Comparison of ENCODE assay signal across 8 cellular contexts in genomic region chr16:19071811-19072777, GRCh38. TPM values are rescaled to one million over a fixed set of nuclear protein-coding genes. Genes with fewer than 3 reads are reported as not detected.
A peak's percentile ranks its signal among the peaks of the same experiment; 100 is the strongest.
DNase-seq lines count a peak whose midpoint lies in the region; ATAC-seq and TF ChIP-seq lines count a peak whose summit lies in the region.

No MANE protein-coding gene starts in this region.

- no peak overlapping the region for H3K9ac ChIP-seq in liver (ENCODE audit: low read depth in 1 of 2, low read length in 2 of 2)

- peak; percentile 65 for DNase-seq in Daoy (ENCODE audit: low read depth)
- DNase-seq in cerebellar cortex (ENCODE audit: low spot score), result peak; percentile 64
- DNase-seq in stimulated activated CD8-positive, alpha-beta memory T cell treated with anti-CD3 and anti-CD28 coated beads, Interleukin-7, amount 100 ng/mL, for 48 hours (ENCODE audit: extremely low read depth in 1 of 2, low read depth in 1 of 2), result peak; percentile 20 to 44

- H3K4me1 ChIP-seq in liver (ENCODE audit: control insufficient read depth in 4 of 4, insufficient read depth in 4 of 4, low read length in 3 of 4), result peaks cover 0 to 10% (median 4%) of the 10 kb centered on the region in 4 donors

- ATAC-seq in GM19328 (IDR thresholded peaks at IDR 0.05; ENCODE audit: unreplicated experiment) (no peak), GM18870 (IDR thresholded peaks at IDR 0.05; ENCODE audit: unreplicated experiment) (no peak)

- peaks cover 8 to 23% (median 12%) of the 10 kb centered on the region in 4 donors for H3K36me3 ChIP-seq in liver (ENCODE audit: control insufficient read depth in 4 of 4, insufficient read depth in 3 of 4, low read depth in 1 of 4, low read length in 3 of 4)

- TF ChIP-seq CTCF in LNCAP (IDR thresholded peaks at IDR 0.05) (peak; percentile 84), VCaP (conservative IDR thresholded peaks at IDR 0.05) (peak; percentile 70), liver (IDR thresholded peaks at IDR 0.05; ENCODE audit: low read depth, low read length, missing input control) (peak; percentile 76)

- 81% methylated on average over 21 of the region's 21 CpGs for WGBS in liver

- no peak overlapping the region for H3K4me3 ChIP-seq in liver (ENCODE audit: low read depth in 1 of 3, low read length in 3 of 3)

- TF ChIP-seq RAD21 in liver (IDR thresholded peaks at IDR 0.05), result peak; percentile 79 to 87

- no peaks in the 10 kb centered on the region for H3K9me3 ChIP-seq in liver (ENCODE audit: control insufficient read depth in 4 of 4, low read length in 3 of 4)

- H3K27ac ChIP-seq in VCaP (no peak overlapping the region), liver (ENCODE audit: low read depth in 1 of 2, low read length in 2 of 2) (no peak overlapping the region)

- H3K27me3 ChIP-seq in liver (ENCODE audit: control insufficient read depth in 4 of 4, insufficient read depth in 4 of 4, low read length in 3 of 4), result no peaks in the 10 kb centered on the region

TF ChIP-seq in liver, 16 proteins besides CTCF, POLR2A, EP300 and RAD21:
- TF ChIP-seq NR2F2 (IDR thresholded peaks at IDR 0.05) (no peak), FOXA2 (IDR thresholded peaks at IDR 0.05) (no peak), FOXA1 (IDR thresholded peaks at IDR 0.05) (no peak), MAX (IDR thresholded peaks at IDR 0.05) (no peak), ZBTB33 (IDR thresholded peaks at IDR 0.05) (no peak), TAF1 (conservative IDR thresholded peaks at IDR 0.05) (no peak), YY1 (IDR thresholded peaks at IDR 0.05) (no peak), HNF4A (conservative IDR thresholded peaks at IDR 0.05) (no peak), JUND (IDR thresholded peaks at IDR 0.05) (no peak), SP1 (IDR thresholded peaks at IDR 0.05) (no peak)
TF ChIP-seq in liver: peak in this region for 0.

RNA-seq across cellular contexts. Expression of gene COQ7, which starts 4.7 kb away (rescaled TPM):
- total RNA-seq in Daoy (2014; rRNA removed; shearing (Covaris generic)), result 23.9 and 32.8 TPM in 2 replicates
- 10 to 100 TPM in 1 of 2 donors, 1 to 10 TPM in 1; 8.1 to 10.8 TPM for total RNA-seq in liver
- polyA plus RNA-seq in liver, result 1 to 10 TPM; 5.3 to 6.4 TPM

RNA-seq across cellular contexts. Expression of gene ITPRIPL2, which starts 41.7 kb away (rescaled TPM):
- total RNA-seq in Daoy (2014; rRNA removed; shearing (Covaris generic)), result 17.8 and 19.5 TPM in 2 replicates
- total RNA-seq in liver, result 10 to 100 TPM in 1 of 2 donors, 1 to 10 TPM in 1; 5.6 to 14.3 TPM
- 1 to 10 TPM; 2.2 to 5.4 TPM for polyA plus RNA-seq in liver
